Comparison of ENCODE assay signal across 1 cellular context in genomic region chr9:137055385-137056364, GRCh38.
TF ChIP-seq lines count a peak whose summit lies in the region.

No MANE protein-coding gene starts in this region.

TF ChIP-seq in IMR-90, 13 proteins besides CTCF, POLR2A, EP300 and RAD21 (continued from another document):
- TF ChIP-seq CHD1 (IDR thresholded peaks at IDR 0.05; ENCODE audit: low read depth, low read length) = no peak
- TF ChIP-seq RCOR1 (IDR thresholded peaks at IDR 0.05; ENCODE audit: insufficient replicate concordance, low read length) = no peak
- no peak for TF ChIP-seq MAFK (IDR thresholded peaks at IDR 0.05; ENCODE audit: low read depth, low read length)
- no peak for TF ChIP-seq MXI1 (IDR thresholded peaks at IDR 0.05; ENCODE audit: borderline replicate concordance, low read depth, low read length)
- no peak for TF ChIP-seq NFE2L2 (IDR thresholded peaks at IDR 0.05; ENCODE audit: low read depth, low read length)
- TF ChIP-seq SMC3 (IDR thresholded peaks at IDR 0.05; ENCODE audit: low read depth, low read length) = no peak
- TF ChIP-seq, protein P1, sequence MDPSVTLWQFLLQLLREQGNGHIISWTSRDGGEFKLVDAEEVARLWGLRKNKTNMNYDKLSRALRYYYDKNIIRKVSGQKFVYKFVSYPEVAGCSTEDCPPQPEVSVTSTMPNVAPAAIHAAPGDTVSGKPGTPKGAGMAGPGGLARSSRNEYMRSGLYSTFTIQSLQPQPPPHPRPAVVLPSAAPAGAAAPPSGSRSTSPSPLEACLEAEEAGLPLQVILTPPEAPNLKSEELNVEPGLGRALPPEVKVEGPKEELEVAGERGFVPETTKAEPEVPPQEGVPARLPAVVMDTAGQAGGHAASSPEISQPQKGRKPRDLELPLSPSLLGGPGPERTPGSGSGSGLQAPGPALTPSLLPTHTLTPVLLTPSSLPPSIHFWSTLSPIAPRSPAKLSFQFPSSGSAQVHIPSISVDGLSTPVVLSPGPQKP (IDR thresholded peaks at IDR 0.05; ENCODE audit: borderline replicate concordance, low read depth, low read length) = no peak
